16 cellular contexts compared by ENCODE assay signal in the genomic region with DNA sequence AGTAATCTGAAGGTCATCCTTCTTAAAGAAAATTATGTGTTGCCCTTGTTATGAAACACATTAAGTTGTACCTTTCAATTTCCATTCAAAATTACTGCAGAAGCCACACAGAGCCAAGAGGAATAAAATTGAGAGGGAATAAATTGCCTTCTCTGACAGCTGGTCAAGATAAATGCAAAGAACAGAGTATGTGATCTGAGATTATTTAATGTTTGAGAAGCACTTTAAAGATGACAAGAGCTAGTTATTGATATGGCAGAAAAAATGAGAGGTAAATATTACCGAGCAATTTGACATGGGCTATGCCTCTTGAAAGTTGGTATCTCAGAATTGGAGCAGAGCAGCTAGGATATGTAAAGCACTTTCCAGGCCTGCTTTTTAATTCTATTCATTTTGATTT.
A peak's percentile ranks its signal among the peaks of the same experiment; 100 is the strongest.
DNase-seq lines count a peak whose midpoint lies in the region; ATAC-seq and TF ChIP-seq lines count a peak whose summit lies in the region.
"Had no signal": no experiment of that assay in that cellular context is flagged by ENCODE, and none has a peak within 500 bp of the region (broad histone marks: within the 10 kb centered on the region; RNA-seq: fewer than 3 reads in every experiment).

No MANE protein-coding gene starts in this region.

- no peaks in the 10 kb centered on the region for H3K9me3 ChIP-seq in psoas muscle
- H3K9me3 ChIP-seq in osteoblast (ENCODE audit: low read depth, low read length) = no peaks in the 10 kb centered on the region
- H3K9me3 ChIP-seq: BLaER1, Peyer's patch had no signal

- H3K4me1 ChIP-seq in psoas muscle (peaks cover 63% of the 10 kb centered on the region), osteoblast (ENCODE audit: insufficient read depth, low read length) (no peaks in the 10 kb centered on the region)
- H3K4me1 ChIP-seq: BLaER1, Peyer's patch had no signal

- TF ChIP-seq CTCF in psoas muscle (IDR thresholded peaks at IDR 0.05) = no peak
- no peak for TF ChIP-seq CTCF in osteoblast (IDR thresholded peaks at IDR 0.05; ENCODE audit: extremely low read depth, low read depth, low read length)

- no peaks in the 10 kb centered on the region for H3K27me3 ChIP-seq in psoas muscle (ENCODE audit: insufficient read depth in 3 of 3, low read length in 2 of 3)
- no peaks in the 10 kb centered on the region for H3K27me3 ChIP-seq in osteoblast (ENCODE audit: insufficient read depth, low read length)
- H3K27me3 ChIP-seq: BLaER1, Peyer's patch had no signal

- peak overlapping the region; percentile 28 for H3K27ac ChIP-seq in psoas muscle
- no peak overlapping the region for H3K27ac ChIP-seq in osteoblast (ENCODE audit: low read depth, low read length)
- H3K27ac ChIP-seq: BLaER1, HL-60, Peyer's patch had no signal

- no peaks in the 10 kb centered on the region for H4K20me1 ChIP-seq in osteoblast (ENCODE audit: insufficient read depth, low read length)
- H4K20me1 ChIP-seq: BLaER1 had no signal

- DNase-seq in DMS79 treated with DMSO at 0.1 percent for 48 hours (lab: John Stamatoyannopoulos, UW) (peak; percentile 25), NCI-H1436 treated with DMSO at 0.1 percent for 48 hours (lab: John Stamatoyannopoulos, UW) (peak; percentile 49), NCI-H2227 treated with DMSO at 0.1 percent for 48 hours (lab: John Stamatoyannopoulos, UW) (peak; percentile 82), psoas muscle (no peak), osteoblast (ENCODE audit: insufficient read length, low spot score, missing footprints) (no peak)
- no peak for DNase-seq in activated CD4-positive, alpha-beta T cell treated with anti-CD3 and anti-CD28 coated beads for 48 hours
- DNase-seq: Calu3; CD4-positive, alpha-beta memory T cell; HFFc6; NCI-H2029 treated with DMSO at 0.1 percent for 48 hours; NCI-H526; NK-92 treated with Interleukin-12 subunit alpha and Interleukin-12 subunit beta, amount 100 ng/mL, for 24 hours; Peyer's patch had no signal

- H3K79me2 ChIP-seq in osteoblast (ENCODE audit: insufficient read depth, low read length) = no peaks in the 10 kb centered on the region

- intact Hi-C loops in psoas muscle (cut with DNase I) = no loop called here

- no peak overlapping the region for H3K4me2 ChIP-seq in osteoblast (ENCODE audit: insufficient read depth, low read length)
- H3K4me2 ChIP-seq: BLaER1 had no signal

- H3K36me3 ChIP-seq in psoas muscle (ENCODE audit: insufficient read depth in 1 of 2, low read depth in 1 of 2) (peaks cover 0 to 23% of the 10 kb centered on the region in 2 donors), osteoblast (ENCODE audit: insufficient read depth, low read length) (no peaks in the 10 kb centered on the region)
- H3K36me3 ChIP-seq: BLaER1, Peyer's patch had no signal

- ATAC-seq in psoas muscle (no peak), HG02763 (IDR thresholded peaks at IDR 0.05; ENCODE audit: unreplicated experiment) (no peak)

- 59 to 84% (median 60%) methylated on average over 1 of the region's 1 CpG for WGBS in psoas muscle, 3 donors

- H2AFZ ChIP-seq in osteoblast (ENCODE audit: low read length) = no peak overlapping the region

- H3K4me3 ChIP-seq in psoas muscle = no peak overlapping the region
- H3K4me3 ChIP-seq in osteoblast (ENCODE audit: insufficient read depth, low read length) = no peak overlapping the region
- H3K4me3 ChIP-seq: BLaER1, Peyer's patch had no signal

Comparison
In these comparisons a context has a peak if more than half of its experiments do, and no peak if none do; other contexts are left out.
1. DNase-seq: peak in DMS79 treated with DMSO at 0.1 percent for 48 hours (single experiment), NCI-H1436 treated with DMSO at 0.1 percent for 48 hours (single experiment) and NCI-H2227 treated with DMSO at 0.1 percent for 48 hours (single experiment); none in psoas muscle (0 of 2), osteoblast (single experiment) and activated CD4-positive, alpha-beta T cell treated with anti-CD3 and anti-CD28 coated beads for 48 hours (single experiment).